In genomic region chr2:200619275-200619674, GRCh38 we compare ENCODE assay signal across 18 cellular contexts. TPM values are rescaled to one million over a fixed set of nuclear protein-coding genes. Genes with fewer than 3 reads are reported as not detected.
A peak's percentile ranks its signal among the peaks of the same experiment; 100 is the strongest.
DNase-seq lines count a peak whose midpoint lies in the region; ATAC-seq, FAIRE-seq and TF ChIP-seq lines count a peak whose summit lies in the region.
"Had no signal": no experiment of that assay in that cellular context is flagged by ENCODE, and none has a peak within 500 bp of the region (broad histone marks: within the 10 kb centered on the region; RNA-seq: fewer than 3 reads in every experiment).

No MANE protein-coding gene starts in this region.

- in situ Hi-C loops in transverse colon (cut with MboI; ENCODE audit: low pct_ligation_motif_present in 1 of 4, low pct_unique_long_range_greater_than_20kb in 1 of 4, low sequenced_read_pairs in 3 of 4) = no loop called here

- no peak overlapping the region for H3K18ac ChIP-seq in H1 (ENCODE audit: extremely low read depth, low read length)

- 80% methylated on average over 2 of the region's 2 CpGs; no CpG with 5 or more reads in 1 of the 2 experiments for WGBS in H1 (ENCODE audit: extremely low coverage in 1 of 2, insufficient coverage in 1 of 2, insufficient read length in 1 of 2, insufficient replicate concordance in 2 of 2, low coverage in 1 of 2, low lambda C conversion rate in 2 of 2, missing lambda C conversion rate in 1 of 2), 2 experiments
- 58% methylated on average over 2 of the region's 2 CpGs; no CpG with 5 or more reads in 1 of the 2 donors for WGBS in transverse colon (ENCODE audit: low coverage in 1 of 2), 2 donors

- H4K20me1 ChIP-seq in BLaER1 (no peaks in the 10 kb centered on the region), PC-3 (ENCODE audit: low read length) (no peaks in the 10 kb centered on the region), H1 (replicated peaks in 1 of 2; ENCODE audit: control insufficient read depth in 1 of 2, insufficient read depth in 2 of 2, low read length in 2 of 2) (no peaks in the 10 kb centered on the region), neural progenitor cell (ENCODE audit: low read depth) (no peaks in the 10 kb centered on the region)

- no peak for TF ChIP-seq POLR2A in H1 (IDR thresholded peaks at IDR 0.05; ENCODE audit: control extremely low read depth in 1 of 2, low read depth in 2 of 2, low read length in 2 of 2)
- TF ChIP-seq POLR2A in transverse colon (IDR thresholded peaks at IDR 0.05) = no peak

- no peak overlapping the region for H3K4me3 ChIP-seq in BLaER1
- no peak overlapping the region for H3K4me3 ChIP-seq in PC-3 (ENCODE audit: low read length)
- H3K4me3 ChIP-seq in H1 (ENCODE audit: extremely low read depth in 1 of 4, insufficient read depth in 2 of 4, low read depth in 3 of 4, low read length in 4 of 4) = no peak overlapping the region
- no peak overlapping the region for H3K4me3 ChIP-seq in neural progenitor cell
- H3K4me3 ChIP-seq in transverse colon = no peak overlapping the region
- H3K4me3 ChIP-seq: cardiac muscle cell, vagina had no signal

- H2BK20ac ChIP-seq in H1 (ENCODE audit: low read length) = no peak overlapping the region

- H2BK15ac ChIP-seq in H1 (ENCODE audit: low read length) = no peak overlapping the region

- BruUV-seq in PC-3 (replicated peaks; lab: Mats Ljungman, UMichigan) = no TSS peak

- no peak overlapping the region for H3K4me3 Mint-ChIP-seq in neural progenitor cell
- H3K4me3 Mint-ChIP-seq: activated CD4-positive, alpha-beta memory T cell treated with anti-CD3 and anti-CD28 coated beads for 36 hours; CD8-positive, alpha-beta T cell; natural killer cell treated with Interleukin-12 subunit alpha and Interleukin-12 subunit beta and Interleukin-15 and Interleukin-18, amount 100 ng/mL, for 72 hours had no signal

- no peaks in the 10 kb centered on the region for H3K9me2 ChIP-seq in PC-3 (replicated peaks; ENCODE audit: low read length)

- no peak overlapping the region for H3K23ac ChIP-seq in H1 (ENCODE audit: insufficient read length)

- no peak for FAIRE-seq in H1 (lab: Jason Lieb, UNC)
- FAIRE-seq: G401.6 had no signal

- H3F3A ChIP-seq in PC-3 (ENCODE audit: low read length, unreplicated experiment) = no peaks in the 10 kb centered on the region
- no peaks in the 10 kb centered on the region for H3F3A ChIP-seq in neural progenitor cell (ENCODE audit: low read depth)

- no peak for TF ChIP-seq CTCF in PC-3 (conservative IDR thresholded peaks at IDR 0.05; ENCODE audit: low read depth, low read length)
- TF ChIP-seq CTCF in H1 (IDR thresholded peaks at IDR 0.05; ENCODE audit: control extremely low read depth in 1 of 3, insufficient read depth in 1 of 3, low read depth in 1 of 3, low read length in 3 of 3) = no peak
- TF ChIP-seq CTCF in neural progenitor cell (IDR thresholded peaks at IDR 0.05) = no peak
- TF ChIP-seq CTCF in transverse colon (IDR thresholded peaks at IDR 0.05) = no peak

- H4K5ac ChIP-seq in H1 (ENCODE audit: insufficient read length, low read depth, low read length) = no peak overlapping the region

- H3K4me1 ChIP-seq in BLaER1 (peaks cover 29% of the 10 kb centered on the region), PC-3 (ENCODE audit: insufficient read depth, low read length) (peaks cover 39% of the 10 kb centered on the region), H1 (replicated peaks in 1 of 4; ENCODE audit: control insufficient read depth in 3 of 4, insufficient read depth in 4 of 4, low read length in 3 of 4) (no peaks in the 10 kb centered on the region), neural progenitor cell (no peaks in the 10 kb centered on the region), transverse colon (no peaks in the 10 kb centered on the region)
- H3K4me1 ChIP-seq: vagina had no signal

- no peak overlapping the region for H2BK5ac ChIP-seq in H1 (ENCODE audit: low read depth, low read length)

- POLR2A ChIA-PET in PC-3 (lab: Charles Lee; ENCODE audit: unreplicated experiment) (no interaction called here), H1 (lab: Charles Lee; ENCODE audit: partially characterized antibody) (no interaction called here)

- H3K27ac ChIP-seq in BLaER1 (no peak overlapping the region), PC-3 (ENCODE audit: low read length) (no peak overlapping the region), H1 (ENCODE audit: low read depth, low read length) (no peak overlapping the region), neural progenitor cell (no peak overlapping the region), transverse colon (no peak overlapping the region)
- H3K27ac ChIP-seq: cardiac muscle cell, vagina had no signal

- no peak for TF ChIP-seq RAD21 in H1 (IDR thresholded peaks at IDR 0.05 in 1 of 2, conservative IDR thresholded peaks at IDR 0.05 in 1 of 2; ENCODE audit: low read depth in 2 of 2, low read length in 2 of 2)

- intact Hi-C loops in PC-3 (cut with micrococcal nuclease) = loop anchor here (2.0 kb wide), 1 partner anchor 40 kb away; no protein-coding TSS in a partner anchor
- intact Hi-C loops in transverse colon (cut with DNase I; ENCODE audit: low total_unique reads) = no loop called here

- H3K4ac ChIP-seq in H1 (replicated peaks; ENCODE audit: insufficient read length, low read depth, low read length) = no peak overlapping the region

- H4K91ac ChIP-seq in H1 (replicated peaks; ENCODE audit: insufficient read length, low read length) = no peak overlapping the region

- H3K79me1 ChIP-seq in H1 (ENCODE audit: low read depth, low read length) = no peaks in the 10 kb centered on the region

- H3K14ac ChIP-seq in H1 (ENCODE audit: insufficient read length) = no peak overlapping the region

- H3K79me2 ChIP-seq in PC-3 (ENCODE audit: low read length) (no peaks in the 10 kb centered on the region), H1 (ENCODE audit: control insufficient read depth in 1 of 2, insufficient read depth in 2 of 2, low read length in 2 of 2) (no peaks in the 10 kb centered on the region), neural progenitor cell (ENCODE audit: low read depth) (no peaks in the 10 kb centered on the region)

- H3K4me1 Mint-ChIP-seq in neural progenitor cell = no peaks in the 10 kb centered on the region

- H2AFZ ChIP-seq in PC-3 (ENCODE audit: low read length) = no peak overlapping the region
- H2AFZ ChIP-seq in H1 (ENCODE audit: low read length) = no peak overlapping the region
- H2AFZ ChIP-seq in neural progenitor cell (replicated peaks) = peak overlapping the region; percentile 4

- no peaks in the 10 kb centered on the region for H3K27me3 ChIP-seq in BLaER1
- no peaks in the 10 kb centered on the region for H3K27me3 ChIP-seq in PC-3 (ENCODE audit: low read length)
- no peaks in the 10 kb centered on the region for H3K27me3 ChIP-seq in H1 (replicated peaks in 1 of 4; ENCODE audit: control insufficient read depth in 3 of 4, extremely low read depth in 1 of 4, insufficient read depth in 3 of 4, low read length in 3 of 4)
- no peaks in the 10 kb centered on the region for H3K27me3 ChIP-seq in neural progenitor cell
- H3K27me3 ChIP-seq in transverse colon = no peaks in the 10 kb centered on the region
- H3K27me3 ChIP-seq: cardiac muscle cell, vagina had no signal

- 0 out of 2 replicates have a peak overlapping the region, but pooled peaks have one; percentile 28 for H4K8ac ChIP-seq in H1 (ENCODE audit: extremely low read depth, insufficient read depth, low read length)

- H3K56ac ChIP-seq in H1 (replicated peaks; ENCODE audit: insufficient read length, low read depth, low read length) = no peak overlapping the region

- H2BK120ac ChIP-seq in H1 (replicated peaks; ENCODE audit: low read depth, low read length) = no peak overlapping the region

- DNase-seq in PC-3 (peak; percentile 62), H1 (ENCODE audit: low read depth in 1 of 2, low spot score in 2 of 2) (no peak), neural progenitor cell (ENCODE audit: low spot score) (no peak), inferior parietal cortex (ENCODE audit: extremely low spot score) (no peak), GM19240 (ENCODE audit: insufficient read length, low spot score) (no peak), transverse colon (no peak)
- DNase-seq: activated gamma-delta T cell; amniotic stem cell; CD8-positive, alpha-beta T cell; NCI-H2081 treated with DMSO at 0.1 percent for 48 hours; NCI-H510A treated with DMSO at 0.1 percent for 48 hours; SW 1271 had no signal

- no peaks in the 10 kb centered on the region for H3K36me3 Mint-ChIP-seq in neural progenitor cell
- H3K36me3 Mint-ChIP-seq: activated CD4-positive, alpha-beta memory T cell treated with anti-CD3 and anti-CD28 coated beads for 36 hours; CD8-positive, alpha-beta T cell; natural killer cell treated with Interleukin-12 subunit alpha and Interleukin-12 subunit beta and Interleukin-15 and Interleukin-18, amount 100 ng/mL, for 72 hours had no signal

- H3K36me3 ChIP-seq in BLaER1 (no peaks in the 10 kb centered on the region), PC-3 (ENCODE audit: low read depth, low read length) (no peaks in the 10 kb centered on the region), H1 (ENCODE audit: control insufficient read depth in 2 of 4, insufficient read depth in 4 of 4, low read length in 3 of 4) (no peaks in the 10 kb centered on the region), neural progenitor cell (no peaks in the 10 kb centered on the region), transverse colon (no peaks in the 10 kb centered on the region)
- H3K36me3 ChIP-seq: cardiac muscle cell, vagina had no signal

- H3K9me3 Mint-ChIP-seq in neural progenitor cell = no peaks in the 10 kb centered on the region
- H3K9me3 Mint-ChIP-seq: activated CD4-positive, alpha-beta memory T cell treated with anti-CD3 and anti-CD28 coated beads for 36 hours; CD8-positive, alpha-beta T cell; natural killer cell treated with Interleukin-12 subunit alpha and Interleukin-12 subunit beta and Interleukin-15 and Interleukin-18, amount 100 ng/mL, for 72 hours had no signal

- CTCF ChIA-PET in PC-3 (lab: Charles Lee) = interaction anchor here (1.0 kb wide), 2 partner anchors 83 to 116 kb away, joined by 3 to 4 read pairs; no protein-coding TSS in a partner anchor
- CTCF ChIA-PET in H1 (lab: Charles Lee; ENCODE audit: partially characterized antibody) = interaction anchor here (0.9 to 1.0 kb wide), 2 partner anchors 86 to 101 kb away, joined by 3 read pairs; no protein-coding TSS in a partner anchor

- H3K23me2 ChIP-seq in H1 (ENCODE audit: low read depth, low read length) = no peaks in the 10 kb centered on the region

- H2BK12ac ChIP-seq in H1 (ENCODE audit: low read depth, low read length) = no peak overlapping the region

- TF ChIP-seq EP300 in H1 (IDR thresholded peaks at IDR 0.05; ENCODE audit: borderline replicate concordance in 1 of 2, low read depth in 2 of 2, low read length in 2 of 2) = no peak
- TF ChIP-seq EP300 in transverse colon (IDR thresholded peaks at IDR 0.05; ENCODE audit: low read depth) = no peak

- H3K9me3 ChIP-seq in BLaER1 (no peaks in the 10 kb centered on the region), PC-3 (ENCODE audit: low read length) (no peaks in the 10 kb centered on the region), H1 (ENCODE audit: insufficient read depth in 2 of 2, low read depth in 1 of 2, low read length in 1 of 2) (no peaks in the 10 kb centered on the region), neural progenitor cell (ENCODE audit: low read depth) (no peaks in the 10 kb centered on the region), transverse colon (no peaks in the 10 kb centered on the region)
- H3K9me3 ChIP-seq: vagina had no signal

- ATAC-seq in PC-3 = peak; percentile 53
- ATAC-seq: CD8-positive, alpha-beta T cell; natural killer cell treated with Interleukin-12 subunit alpha and Interleukin-12 subunit beta and Interleukin-15 and Interleukin-18, amount 100 ng/mL, for 72 hours had no signal

- no peak overlapping the region for H3K27ac Mint-ChIP-seq in neural progenitor cell
- H3K27ac Mint-ChIP-seq: activated CD4-positive, alpha-beta memory T cell treated with anti-CD3 and anti-CD28 coated beads for 36 hours; CD8-positive, alpha-beta T cell had no signal

- no peaks in the 10 kb centered on the region for H3K27me3 Mint-ChIP-seq in neural progenitor cell (ENCODE audit: insufficient read depth, low read depth)

- H3K4me2 ChIP-seq in BLaER1 = 0 out of 2 replicates have a peak overlapping the region, but pooled peaks have one; percentile 4
- peak overlapping the region; percentile 30 for H3K4me2 ChIP-seq in PC-3 (ENCODE audit: low read length)
- H3K4me2 ChIP-seq in H1 (ENCODE audit: insufficient read depth in 1 of 2, low read depth in 2 of 2, low read length in 2 of 2) = no peak overlapping the region
- H3K4me2 ChIP-seq in neural progenitor cell = no peak overlapping the region

- H2AK5ac ChIP-seq in H1 (ENCODE audit: low read depth, low read length) = no peak overlapping the region

- H3K9ac ChIP-seq in BLaER1 = no peak overlapping the region
- no peak overlapping the region for H3K9ac ChIP-seq in PC-3 (ENCODE audit: low read length)
- no peak overlapping the region for H3K9ac ChIP-seq in H1 (replicated peaks in 1 of 4; ENCODE audit: extremely low read depth in 1 of 4, low read depth in 3 of 4, low read length in 3 of 4)
- no peak overlapping the region for H3K9ac ChIP-seq in neural progenitor cell

RNA-seq across cellular contexts. Expression of gene AOX1, which starts 33.5 kb away (rescaled TPM):
- total RNA-seq in PC-3 (2014; rRNA removed) (54.9 and 57.2 TPM in 2 replicates), neural progenitor cell (ENCODE audit: low replicate concordance) (5.7 and 6.2 TPM in 2 replicates), transverse colon (10 to 100 TPM; 12.0 to 28.1 (median 19.0) TPM)
- 4.9 and 5.6 TPM in 2 replicates for total RNA-seq in H1 (2021; fragmentation: NEBNext Ultra II Directional; extraction: Animal tissue kit (Norgen Biotek cat#: 25700))
- polyA plus RNA-seq in H1 (2011; rRNA removed) = 7.0 and 8.3 TPM in 2 replicates
- 5.3 TPM for polyA plus RNA-seq in H1 (2011; cell fraction: cytosol; rRNA removed)
- 8.5 TPM for polyA plus RNA-seq in H1 (2011; cell fraction: nucleus; rRNA removed)
- polyA plus RNA-seq in H1 (2012, experiment 1 of 2) = 4.4 to 4.6 TPM (median 4.5 TPM) in 4 replicates
- polyA plus RNA-seq in H1 (2012, experiment 2 of 2) = 0.20 TPM
- polyA plus RNA-seq in H1 (2013, experiment 1 of 2) = 1.3 TPM
- polyA plus RNA-seq in H1 (2013, experiment 2 of 2) = 1.7 TPM
- 39.2 and 55.6 TPM in 2 replicates for polyA minus RNA-seq in H1 (2011; rRNA and poly(A)+ RNA removed)
- polyA minus RNA-seq in H1 (2011; cell fraction: cytosol; rRNA and poly(A)+ RNA removed) = 7.8 TPM
- polyA minus RNA-seq in H1 (2011; cell fraction: nucleus; rRNA and poly(A)+ RNA removed) = 17.5 TPM
- total RNA-seq: cardiac muscle cell; CD8-positive, alpha-beta T cell had no signal
- polyA plus RNA-seq: cardiac muscle cell had no signal

Comparison
In these comparisons a context has a peak if more than half of its experiments do, and no peak if none do; other contexts are left out.
1. H3K4me2 ChIP-seq: peak in BLaER1 (single experiment) and PC-3 (single experiment); none in H1 (0 of 2) and neural progenitor cell (single experiment).